Comparison of ENCODE assay signal across 8 cellular contexts in the genomic region with DNA sequence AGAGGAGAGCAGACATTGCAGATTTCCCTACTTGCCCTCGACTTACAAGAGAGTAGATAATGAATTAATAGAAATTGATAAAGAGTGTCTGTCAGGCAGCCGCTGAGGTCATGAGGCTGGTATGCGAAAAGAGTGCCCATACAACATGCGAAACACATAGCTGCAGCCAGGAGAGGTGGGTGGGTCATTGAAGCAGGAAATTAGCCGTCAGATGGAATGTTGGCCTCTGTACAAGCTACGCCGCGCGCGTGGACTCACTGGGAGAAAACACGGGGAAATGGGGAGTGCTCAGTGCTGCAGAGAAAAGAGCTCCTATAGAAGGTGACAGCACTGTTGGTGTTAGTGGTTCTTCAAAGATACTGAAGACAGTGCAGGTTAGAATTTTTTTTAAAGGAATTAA.
DNase-seq lines count a peak whose midpoint lies in the region; ATAC-seq and TF ChIP-seq lines count a peak whose summit lies in the region.

No MANE protein-coding gene starts in this region.

- H3K4me3 ChIP-seq in MG63: no peak overlapping the region
- peak overlapping the region in 1 of 4 donors; percentile 16 for H3K4me3 ChIP-seq in transverse colon
- no peak overlapping the region for H3K4me3 ChIP-seq in WERI-Rb-1 (ENCODE audit: low read depth, low read length)

- CTCF ChIA-PET in activated CD4-positive, alpha-beta memory T cell treated with anti-CD3 and anti-CD28 coated beads for 36 hours (lab: Charles Lee): interaction anchor here (1.4 kb wide), 1 partner anchor 25 kb away, joined by 3 read pairs; no protein-coding TSS in a partner anchor

- peaks cover 6% of the 10 kb centered on the region for H3K27me3 Mint-ChIP-seq in endothelial cell (ENCODE audit: unreplicated experiment)
- H3K27me3 Mint-ChIP-seq in activated CD4-positive, alpha-beta memory T cell treated with anti-CD3 and anti-CD28 coated beads for 36 hours: no peaks in the 10 kb centered on the region

- in situ Hi-C loops in transverse colon (cut with MboI; ENCODE audit: low pct_ligation_motif_present in 1 of 4, low pct_unique_long_range_greater_than_20kb in 1 of 4, low sequenced_read_pairs in 3 of 4): no loop called here

- H3K27me3 ChIP-seq in MG63: no peaks in the 10 kb centered on the region
- H3K27me3 ChIP-seq in transverse colon: no peaks in the 10 kb centered on the region
- H3K27me3 ChIP-seq in WERI-Rb-1 (ENCODE audit: insufficient read depth, low read depth, severe bottlenecking): no peaks in the 10 kb centered on the region

- no peak for TF ChIP-seq EP300 in transverse colon (IDR thresholded peaks at IDR 0.05; ENCODE audit: low read depth)

- TF ChIP-seq POLR2A in transverse colon (IDR thresholded peaks at IDR 0.05): no peak

- H3K27ac ChIP-seq in transverse colon (peak overlapping the region; percentile 38 to 58 (median 39)), WERI-Rb-1 (no peak overlapping the region)

- H3K36me3 ChIP-seq in MG63 (no peaks in the 10 kb centered on the region; the same call in 1 of the 2 replicates), transverse colon (no peaks in the 10 kb centered on the region), WERI-Rb-1 (no peaks in the 10 kb centered on the region)

- H3K9me3 Mint-ChIP-seq in endothelial cell (ENCODE audit: unreplicated experiment): no peaks in the 10 kb centered on the region
- no peaks in the 10 kb centered on the region for H3K9me3 Mint-ChIP-seq in activated CD4-positive, alpha-beta memory T cell treated with anti-CD3 and anti-CD28 coated beads for 36 hours

- DNase-seq in MG63: peak; percentile 38
- DNase-seq in endothelial cell (ENCODE audit: low spot score): peak; percentile 22
- peak; percentile 63 for DNase-seq in medulla oblongata (ENCODE audit: extremely low spot score)
- DNase-seq in transverse colon: peak; percentile 63
- no peak for DNase-seq in WERI-Rb-1
- no peak for DNase-seq in activated CD4-positive, alpha-beta memory T cell treated with anti-CD3 and anti-CD28 coated beads for 36 hours
- DNase-seq in SW 1271 (lab: John Stamatoyannopoulos, UW): no peak

- H3K4me1 Mint-ChIP-seq in endothelial cell (ENCODE audit: unreplicated experiment): peaks cover 20% of the 10 kb centered on the region
- H3K4me1 Mint-ChIP-seq in activated CD4-positive, alpha-beta memory T cell treated with anti-CD3 and anti-CD28 coated beads for 36 hours (ENCODE audit: low read depth): peaks cover 16% of the 10 kb centered on the region

- TF ChIP-seq CTCF in endothelial cell (IDR thresholded peaks at IDR 0.05; ENCODE audit: unreplicated experiment) (no peak), transverse colon (IDR thresholded peaks at IDR 0.05) (peak in 3 of 5 experiments; percentile 3 to 42 (median 37)), WERI-Rb-1 (IDR thresholded peaks at IDR 0.05; ENCODE audit: low read depth, low read length) (no peak)

- ATAC-seq in HG03520 (IDR thresholded peaks at IDR 0.05; ENCODE audit: unreplicated experiment): no peak

- H3K36me3 Mint-ChIP-seq in endothelial cell (ENCODE audit: low read depth, unreplicated experiment): peaks cover under 1% of the 10 kb centered on the region
- H3K36me3 Mint-ChIP-seq in activated CD4-positive, alpha-beta memory T cell treated with anti-CD3 and anti-CD28 coated beads for 36 hours: no peaks in the 10 kb centered on the region

- intact Hi-C loops in transverse colon (cut with DNase I; ENCODE audit: low total_unique reads): no loop called here
- intact Hi-C loops in activated CD4-positive, alpha-beta memory T cell treated with anti-CD3 and anti-CD28 coated beads for 36 hours (cut with micrococcal nuclease): no loop called here

- POLR2A ChIA-PET in activated CD4-positive, alpha-beta memory T cell treated with anti-CD3 and anti-CD28 coated beads for 36 hours (lab: Charles Lee): no interaction called here

- H3K27ac Mint-ChIP-seq in endothelial cell (ENCODE audit: unreplicated experiment): peak overlapping the region; percentile 86
- H3K27ac Mint-ChIP-seq in activated CD4-positive, alpha-beta memory T cell treated with anti-CD3 and anti-CD28 coated beads for 36 hours: no peak overlapping the region

- H3K4me1 ChIP-seq in transverse colon: peaks cover 0 to 29% (median 13%) of the 10 kb centered on the region in 4 donors

- H3K9me3 ChIP-seq in MG63: no peaks in the 10 kb centered on the region; the same call in 1 of the 2 replicates
- no peaks in the 10 kb centered on the region for H3K9me3 ChIP-seq in transverse colon
- no peaks in the 10 kb centered on the region for H3K9me3 ChIP-seq in WERI-Rb-1 (ENCODE audit: severe bottlenecking)

- no peak overlapping the region for H3K4me3 Mint-ChIP-seq in endothelial cell (ENCODE audit: unreplicated experiment)
- H3K4me3 Mint-ChIP-seq in activated CD4-positive, alpha-beta memory T cell treated with anti-CD3 and anti-CD28 coated beads for 36 hours: no peak overlapping the region

- WGBS in transverse colon (ENCODE audit: low coverage in 1 of 2), 2 donors: 32 to 50% methylated on average over 1 to 11 of the region's 11 CpGs

Comparison
In these comparisons a context has a peak if more than half of its experiments do, and no peak if none do; other contexts are left out.
1. DNase-seq: peak in MG63 (single experiment), endothelial cell (single experiment), medulla oblongata (single experiment) and transverse colon (single experiment); none in WERI-Rb-1 (single experiment), activated CD4-positive, alpha-beta memory T cell treated with anti-CD3 and anti-CD28 coated beads for 36 hours (single experiment) and SW 1271 (0 of 2).
2. CTCF ChIP-seq: peak in transverse colon (3 of 5); none in endothelial cell (single experiment) and WERI-Rb-1 (single experiment).